Comparison of ENCODE assay signal across 1 cellular context in genomic region chr3:125434582-125435011, GRCh38.
TF ChIP-seq lines count a peak whose summit lies in the region.

No MANE protein-coding gene starts in this region.

TF ChIP-seq in H1, 55 proteins besides CTCF, POLR2A, EP300 and RAD21 (continued from another document):
- TF ChIP-seq POLR2AphosphoS5 (IDR thresholded peaks at IDR 0.05; ENCODE audit: low read depth, low read length) (no peak), HDAC6 (IDR thresholded peaks at IDR 0.05; ENCODE audit: low read depth, low read length) (no peak), CBX8 (IDR thresholded peaks at IDR 0.05; ENCODE audit: borderline replicate concordance, low read depth, low read length) (no peak), NANOG (IDR thresholded peaks at IDR 0.05; ENCODE audit: insufficient read depth, low read depth, low read length, poor library complexity, severe bottlenecking) (no peak), RFX5 (IDR thresholded peaks at IDR 0.05; ENCODE audit: borderline replicate concordance, low read depth, low read length) (no peak), TAF1 (IDR thresholded peaks at IDR 0.05; ENCODE audit: low read depth, low read length) (no peak), SUZ12 (IDR thresholded peaks at IDR 0.05; ENCODE audit: low read length) (no peak), KDM1A (IDR thresholded peaks at IDR 0.05; ENCODE audit: borderline replicate concordance, low read length) (no peak)
